ENCODE assay signal across 8 cellular contexts in genomic region chr6:3231213-3232016, GRCh38.
DNase-seq lines count a peak whose midpoint lies in the region; ATAC-seq lines count a peak whose summit lies in the region.

No MANE protein-coding gene starts in this region.

- peak; percentile 74 for DNase-seq in DMS79 treated with DMSO at 0.1 percent for 48 hours (lab: John Stamatoyannopoulos, UW)
- DNase-seq in NCI-H2081 (lab: John Stamatoyannopoulos, UW): peak; percentile 93 to 94
- peak in 56 of 58 donors; percentile 27 to 90 (median 75) for DNase-seq in anterior cingulate cortex (lab: John Stamatoyannopoulos, UW)
- DNase-seq in hepatic stellate cell (ENCODE audit: low spot score): peak; percentile 51
- peak; percentile 85 for DNase-seq in pons (ENCODE audit: low spot score)
- no peak for DNase-seq in activated effector memory CD4-positive, alpha-beta T cell treated with anti-CD3 and anti-CD28 coated beads, Interleukin-2, amount 50 U/mL, for 16 hours
- DNase-seq in activated CD4-positive, alpha-beta T cell treated with anti-CD3 and anti-CD28 coated beads, Interleukin-2, amount 50 U/mL, for 1 hour: no peak

- no peak for ATAC-seq in HG03196 (IDR thresholded peaks at IDR 0.05; ENCODE audit: unreplicated experiment)

Comparison
In these comparisons a context has a peak if more than half of its experiments do, and no peak if none do; other contexts are left out.
1. DNase-seq: peak in DMS79 treated with DMSO at 0.1 percent for 48 hours (single experiment), NCI-H2081 (2 of 2), anterior cingulate cortex (56 of 58), hepatic stellate cell (single experiment) and pons (single experiment); none in activated effector memory CD4-positive, alpha-beta T cell treated with anti-CD3 and anti-CD28 coated beads, Interleukin-2, amount 50 U/mL, for 16 hours (single experiment) and activated CD4-positive, alpha-beta T cell treated with anti-CD3 and anti-CD28 coated beads, Interleukin-2, amount 50 U/mL, for 1 hour (single experiment).